ENCODE assay signal across 22 cellular contexts in the genomic region with DNA sequence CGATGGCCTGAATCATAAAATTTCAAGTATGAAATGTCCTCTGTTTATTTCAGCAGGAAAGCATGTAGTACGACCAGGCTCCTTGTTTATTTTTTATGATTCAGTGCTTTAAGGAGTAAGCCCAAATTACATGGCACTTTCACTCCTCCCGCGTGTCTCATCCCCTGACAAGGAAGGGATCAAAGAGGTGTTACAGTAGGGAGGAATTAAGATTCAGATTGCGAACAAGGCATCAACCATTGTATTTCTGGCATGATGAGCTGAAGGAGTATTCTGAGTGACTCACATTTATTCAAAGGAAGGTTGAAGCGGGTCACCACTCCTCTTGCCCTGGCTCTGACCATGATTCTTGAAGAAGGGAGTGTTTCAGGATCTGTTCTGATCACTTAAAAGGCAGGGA. TPM values are rescaled to one million over a fixed set of nuclear protein-coding genes. Genes with fewer than 3 reads are reported as not detected.
DNase-seq lines count a peak whose midpoint lies in the region; ATAC-seq and TF ChIP-seq lines count a peak whose summit lies in the region.
"Had no signal": no experiment of that assay in that cellular context is flagged by ENCODE, and none has a peak within 500 bp of the region (broad histone marks: within the 10 kb centered on the region; RNA-seq: fewer than 3 reads in every experiment).

No MANE protein-coding gene starts in this region.

- no peak for TF ChIP-seq RAD21 in HCT116 (IDR thresholded peaks at IDR 0.05; ENCODE audit: low read depth)

- no peaks in the 10 kb centered on the region for H3K9me2 ChIP-seq in HCT116 (ENCODE audit: insufficient read depth)
- H3K9me2 ChIP-seq: SK-N-SH had no signal

- H3K4me2 ChIP-seq in HCT116 (ENCODE audit: low read length) = peak overlapping the region; percentile 36
- H3K4me2 ChIP-seq in trophoblast cell (ENCODE audit: low read length) = no peak overlapping the region
- H3K4me2 ChIP-seq: SK-N-SH had no signal

- no peaks in the 10 kb centered on the region for H3K9me3 Mint-ChIP-seq in stimulated activated effector memory CD8-positive, alpha-beta T cell treated with anti-CD3 and anti-CD28 coated beads, Interleukin-12 subunit alpha, Interleukin-12 subunit beta, amount 100 ng/mL, for 72 hours
- H3K9me3 Mint-ChIP-seq in activated CD4-positive, alpha-beta T cell treated with anti-CD3 and anti-CD28 coated beads for 36 hours (ENCODE audit: low read depth) = no peaks in the 10 kb centered on the region
- H3K9me3 Mint-ChIP-seq: CD4-positive, alpha-beta T cell had no signal

- in situ Hi-C loops in ACHN (cut with HindIII; ENCODE audit: low pct_ligation_motif_present, low pct_unique_long_range_greater_than_20kb, low sequenced_read_pairs) = no loop called here

- H3K27ac ChIP-seq in HCT116 (ENCODE audit: low read depth, low read length) (no peak overlapping the region), trophoblast cell (ENCODE audit: low read depth, low read length) (peak overlapping the region; percentile 26)

- no TSS peak for BruUV-seq in HCT116 (replicated peaks; lab: Mats Ljungman, UMichigan)

- CTCF ChIA-PET in HCT116 (lab: Charles Lee) = no interaction called here
- CTCF ChIA-PET in activated CD4-positive, alpha-beta T cell treated with anti-CD3 and anti-CD28 coated beads for 36 hours (lab: Charles Lee) = no interaction called here

- H4K20me1 ChIP-seq in HCT116 (ENCODE audit: insufficient read depth) = no peaks in the 10 kb centered on the region

- H3K14ac ChIP-seq in trophoblast cell (ENCODE audit: low read length) = no peak overlapping the region

- ATAC-seq in HCT116 (peak; percentile 45; the same call in 1 of the 2 replicates), esophagus mucosa (peak; percentile 72)
- no peak for ATAC-seq in stimulated activated effector memory CD8-positive, alpha-beta T cell treated with anti-CD3 and anti-CD28 coated beads, Interleukin-12 subunit alpha, Interleukin-12 subunit beta, amount 100 ng/mL, for 72 hours
- no peak for ATAC-seq in activated CD4-positive, alpha-beta T cell treated with anti-CD3 and anti-CD28 coated beads for 36 hours

- H2AFZ ChIP-seq in HCT116 (ENCODE audit: low read depth, low read length, poor library complexity, severe bottlenecking) (no peak overlapping the region), trophoblast cell (ENCODE audit: insufficient read depth, low read length, poor library complexity) (no peak overlapping the region)

- H3K27me3 ChIP-seq in HCT116 (ENCODE audit: insufficient read depth, low read length) = no peaks in the 10 kb centered on the region
- no peaks in the 10 kb centered on the region for H3K27me3 ChIP-seq in trophoblast cell (ENCODE audit: insufficient read depth, low read length)

- H3K79me2 ChIP-seq in HCT116 (ENCODE audit: insufficient read depth, low read length) = no peaks in the 10 kb centered on the region
- no peaks in the 10 kb centered on the region for H3K79me2 ChIP-seq in trophoblast cell (ENCODE audit: control insufficient read depth, insufficient read depth, low read length, poor library complexity)

- H4K12ac ChIP-seq in trophoblast cell (ENCODE audit: low read depth, low read length) = no peak overlapping the region

- H3K23ac ChIP-seq in trophoblast cell (ENCODE audit: low read length) = no peak overlapping the region

- H3K4me3 ChIP-seq in HCT116 (replicated peaks in 1 of 2; ENCODE audit: low read depth in 1 of 2, low read length in 2 of 2) = no peak overlapping the region
- H3K4me3 ChIP-seq in trophoblast cell (ENCODE audit: low read depth, low read length) = no peak overlapping the region

- TF ChIP-seq POLR2A in HCT116 (IDR thresholded peaks at IDR 0.05; ENCODE audit: borderline replicate concordance, extremely low read depth, insufficient read depth, insufficient read length) = no peak

- peak overlapping the region; percentile 43 for H4K91ac ChIP-seq in trophoblast cell (ENCODE audit: low read depth, low read length)

- no peak overlapping the region for H3K18ac ChIP-seq in trophoblast cell (ENCODE audit: low read length)

- no peaks in the 10 kb centered on the region for H3K9me3 ChIP-seq in HCT116 (ENCODE audit: control insufficient read depth in 1 of 2, insufficient read depth in 1 of 2, low read depth in 1 of 2, low read length in 2 of 2)
- peaks cover 2% of the 10 kb centered on the region for H3K9me3 ChIP-seq in trophoblast cell (ENCODE audit: insufficient read depth, low read depth, low read length)
- H3K9me3 ChIP-seq: Caco-2, SK-N-SH had no signal

- intact Hi-C loops in HCT116 (cut with micrococcal nuclease) = no loop called here
- intact Hi-C loops in activated CD4-positive, alpha-beta T cell treated with anti-CD3 and anti-CD28 coated beads for 36 hours (cut with DNase I, micrococcal nuclease) = no loop called here

- H4K8ac ChIP-seq in trophoblast cell (ENCODE audit: low read depth, low read length) = no peak overlapping the region

- no peak overlapping the region for H2BK5ac ChIP-seq in trophoblast cell (ENCODE audit: low read depth, low read length, poor library complexity)

- H3K36me3 Mint-ChIP-seq in stimulated activated effector memory CD8-positive, alpha-beta T cell treated with anti-CD3 and anti-CD28 coated beads, Interleukin-12 subunit alpha, Interleukin-12 subunit beta, amount 100 ng/mL, for 72 hours = no peaks in the 10 kb centered on the region
- H3K36me3 Mint-ChIP-seq in activated CD4-positive, alpha-beta T cell treated with anti-CD3 and anti-CD28 coated beads for 36 hours (ENCODE audit: low read depth) = no peaks in the 10 kb centered on the region

- RAD21 ChIA-PET in HCT116 (lab: Charles Lee; ENCODE audit: low non-redundant PET in 1 of 2, low total read pairs in 2 of 2, uncharacterized antibody in 2 of 2, unreplicated experiment in 2 of 2) = no interaction called here

- WGBS in trophoblast cell (ENCODE audit: extremely low coverage, insufficient coverage, insufficient read length) = no CpG with 5 or more reads among the region's 6 CpGs

- H2AK5ac ChIP-seq in trophoblast cell (ENCODE audit: low read length) = no peak overlapping the region

- TF ChIP-seq CTCF in HCT116 (IDR thresholded peaks at IDR 0.05 in 2 of 3, conservative IDR thresholded peaks at IDR 0.05 in 1 of 3; ENCODE audit: borderline replicate concordance in 1 of 3, insufficient read depth in 1 of 3, low read depth in 2 of 3, low read length in 2 of 3) (no peak), GM20000 (IDR thresholded peaks at IDR 0.05; ENCODE audit: extremely low read depth, missing control alignments) (no peak)

- POLR2A ChIA-PET in HCT116 (lab: Charles Lee) = no interaction called here
- POLR2A ChIA-PET in activated CD4-positive, alpha-beta T cell treated with anti-CD3 and anti-CD28 coated beads for 36 hours (lab: Charles Lee) = no interaction called here

- H3K4ac ChIP-seq in trophoblast cell (ENCODE audit: low read depth, low read length) = no peak overlapping the region

- H2BK120ac ChIP-seq in trophoblast cell (ENCODE audit: insufficient read depth, low read length, poor library complexity) = no peak overlapping the region

- peaks cover 4% of the 10 kb centered on the region for H3K27me3 Mint-ChIP-seq in activated CD4-positive, alpha-beta T cell treated with anti-CD3 and anti-CD28 coated beads for 36 hours
- H3K27me3 Mint-ChIP-seq: CD4-positive, alpha-beta T cell had no signal

- no peaks in the 10 kb centered on the region for H3K36me3 ChIP-seq in HCT116 (ENCODE audit: control insufficient read depth in 1 of 2, insufficient read depth in 2 of 2, low read length in 2 of 2)
- no peaks in the 10 kb centered on the region for H3K36me3 ChIP-seq in trophoblast cell (ENCODE audit: control insufficient read depth in 1 of 2, insufficient read depth in 2 of 2, low read length in 2 of 2)

- peak; percentile 7 for DNase-seq in ACHN
- DNase-seq in HCT116 (ENCODE audit: low read depth, low spot score) = peak; percentile 49
- DNase-seq in trophoblast cell = peak in 1 of 2 donors; percentile 53
- no peak for DNase-seq in GM20000 (ENCODE audit: low spot score)
- DNase-seq in stimulated activated effector memory CD8-positive, alpha-beta T cell treated with anti-CD3 and anti-CD28 coated beads, Interleukin-12 subunit alpha, Interleukin-12 subunit beta, amount 100 ng/mL, for 72 hours (ENCODE audit: low spot score in 2 of 2) = no peak
- no peak for DNase-seq in activated CD4-positive, alpha-beta T cell treated with anti-CD3 and anti-CD28 coated beads for 36 hours
- DNase-seq: Caco-2; CD4-positive, alpha-beta T cell; DMS153; MM.1S; NCI-H1092; NCI-H1436 treated with DMSO at 0.1 percent for 48 hours; NCI-H2029 treated with DMSO at 0.1 percent for 48 hours; NCI-H510A; NCI-H82; OCI-M1; RPMI8226; SHP77 treated with DMSO at 0.1 percent for 48 hours; SK-N-SH had no signal

- H3K4me1 Mint-ChIP-seq in stimulated activated effector memory CD8-positive, alpha-beta T cell treated with anti-CD3 and anti-CD28 coated beads, Interleukin-12 subunit alpha, Interleukin-12 subunit beta, amount 100 ng/mL, for 72 hours = no peaks in the 10 kb centered on the region
- no peaks in the 10 kb centered on the region for H3K4me1 Mint-ChIP-seq in activated CD4-positive, alpha-beta T cell treated with anti-CD3 and anti-CD28 coated beads for 36 hours

- H3K79me1 ChIP-seq in trophoblast cell (ENCODE audit: low read length) = peaks cover 5% of the 10 kb centered on the region

- no peak overlapping the region for H3K4me3 Mint-ChIP-seq in stimulated activated effector memory CD8-positive, alpha-beta T cell treated with anti-CD3 and anti-CD28 coated beads, Interleukin-12 subunit alpha, Interleukin-12 subunit beta, amount 100 ng/mL, for 72 hours
- H3K4me3 Mint-ChIP-seq in activated CD4-positive, alpha-beta T cell treated with anti-CD3 and anti-CD28 coated beads for 36 hours = no peak overlapping the region
- H3K4me3 Mint-ChIP-seq: CD4-positive, alpha-beta T cell had no signal

- no peak overlapping the region for H2BK12ac ChIP-seq in trophoblast cell (ENCODE audit: low read length)

- no peak overlapping the region for H3K27ac Mint-ChIP-seq in stimulated activated effector memory CD8-positive, alpha-beta T cell treated with anti-CD3 and anti-CD28 coated beads, Interleukin-12 subunit alpha, Interleukin-12 subunit beta, amount 100 ng/mL, for 72 hours
- no peak overlapping the region for H3K27ac Mint-ChIP-seq in activated CD4-positive, alpha-beta T cell treated with anti-CD3 and anti-CD28 coated beads for 36 hours
- H3K27ac Mint-ChIP-seq: CD4-positive, alpha-beta T cell had no signal

- no peak overlapping the region for H3K9ac ChIP-seq in HCT116 (ENCODE audit: low read length)
- no peak overlapping the region for H3K9ac ChIP-seq in trophoblast cell (ENCODE audit: low read length)
- H3K9ac ChIP-seq: SK-N-SH had no signal

- H3K4me1 ChIP-seq in HCT116 (ENCODE audit: control insufficient read depth in 1 of 2, insufficient read depth in 2 of 2, low read length in 2 of 2) = peaks cover 13 to 31% of the 10 kb centered on the region in 2 experiments; a peak in 3 of 4 replicates
- H3K4me1 ChIP-seq in trophoblast cell (ENCODE audit: control insufficient read depth in 1 of 2, insufficient read depth in 2 of 2, low read length in 2 of 2) = peaks cover 6% of the 10 kb centered on the region in 2 experiments
- H3K4me1 ChIP-seq: Caco-2 had no signal

TF ChIP-seq in HCT116, 20 proteins besides CTCF, POLR2A, EP300 and RAD21 (continues in another document):
- TF ChIP-seq SIN3A (IDR thresholded peaks at IDR 0.05; ENCODE audit: low read depth) (no peak), CBX3 (IDR thresholded peaks at IDR 0.05; ENCODE audit: low read depth) (no peak)

RNA-seq across cellular contexts. Expression of a gene that starts 46.1 kb away (rescaled TPM):
- total RNA-seq in HCT116 (2021; ENCODE audit: unreplicated experiment) (not detected), esophagus mucosa (not detected)
- not detected in 2 replicates for polyA plus RNA-seq in HCT116 (2012)
- 12.9 and 14.0 TPM in 2 replicates for polyA plus RNA-seq in trophoblast cell (2013)
- total RNA-seq in activated CD4-positive, alpha-beta T cell treated with anti-CD3 and anti-CD28 coated beads for 36 hours = not detected
- total RNA-seq: Caco-2; CD4-positive, alpha-beta T cell; LHCN-M2 had no signal
- polyA plus RNA-seq: BJ, SK-N-SH had no signal

Comparison
In these comparisons a context has a peak if more than half of its experiments do, and no peak if none do; other contexts are left out.
1. DNase-seq: peak in ACHN (single experiment) and HCT116 (single experiment); none in GM20000 (single experiment), stimulated activated effector memory CD8-positive, alpha-beta T cell treated with anti-CD3 and anti-CD28 coated beads, Interleukin-12 subunit alpha, Interleukin-12 subunit beta, amount 100 ng/mL, for 72 hours (0 of 2) and activated CD4-positive, alpha-beta T cell treated with anti-CD3 and anti-CD28 coated beads for 36 hours (single experiment).
2. ATAC-seq: peak in HCT116 (single experiment) and esophagus mucosa (single experiment); none in stimulated activated effector memory CD8-positive, alpha-beta T cell treated with anti-CD3 and anti-CD28 coated beads, Interleukin-12 subunit alpha, Interleukin-12 subunit beta, amount 100 ng/mL, for 72 hours (single experiment) and activated CD4-positive, alpha-beta T cell treated with anti-CD3 and anti-CD28 coated beads for 36 hours (single experiment).